Comparison of ENCODE assay signal across 27 cellular contexts in genomic region chr2:195595825-195596224, GRCh38.
DNase-seq lines count a peak whose midpoint lies in the region; ATAC-seq, FAIRE-seq and TF ChIP-seq lines count a peak whose summit lies in the region.
"Had no signal": no experiment of that assay in that cellular context is flagged by ENCODE, and none has a peak within 500 bp of the region (broad histone marks: within the 10 kb centered on the region; RNA-seq: fewer than 3 reads in every experiment).

No MANE protein-coding gene starts in this region.

- no peak overlapping the region for H3K4me3 ChIP-seq in Karpas-422 (ENCODE audit: low read length)
- H3K4me3 ChIP-seq in K562: peak overlapping the region; percentile 16; the same call in 1 of the 2 replicates
- no peak overlapping the region for H3K4me3 ChIP-seq in testis
- H3K4me3 ChIP-seq: adrenal gland, transverse colon had no signal

- H4K20me1 ChIP-seq in Karpas-422 (ENCODE audit: insufficient read depth, low read depth, low read length): no peaks in the 10 kb centered on the region
- no peaks in the 10 kb centered on the region for H4K20me1 ChIP-seq in K562 (replicated peaks; ENCODE audit: control insufficient read depth, insufficient read depth, low read length)

- TF ChIP-seq EP300 in K562 (IDR thresholded peaks at IDR 0.05; ENCODE audit: low read length): peak; percentile 85

- no peaks in the 10 kb centered on the region for H3K9me2 ChIP-seq in Karpas-422 (replicated peaks; ENCODE audit: insufficient read depth, low read length)

- 0 out of 4 replicates have a peak, but pooled peaks of 1 of the 2 experiments have one; percentile 1 for TF ChIP-seq RAD21 in K562 (CRISPR knock-in tag; conservative IDR thresholded peaks at IDR 0.05 in 1 of 2, IDR thresholded peaks at IDR 0.05 in 1 of 2)

- ATAC-seq in GM21529 (IDR thresholded peaks at IDR 0.05; ENCODE audit: unreplicated experiment): peak; percentile 58
- ATAC-seq in K562: peak; percentile 90
- no peak for ATAC-seq in HG03097 (IDR thresholded peaks at IDR 0.05; ENCODE audit: low FRiP score, unreplicated experiment)
- ATAC-seq: foreskin keratinocyte; naive thymus-derived CD8-positive, alpha-beta T cell; SK-N-SH treated with all-trans-retinoic acid at 6 μM for 48 hours; stimulated activated naive CD8-positive, alpha-beta T cell treated with anti-CD3 and anti-CD28 coated beads, Interleukin-15, Interleukin-2, amounts not matched to agents 100 U/mL and 50 U/mL, for 24 hours had no signal

- H3K4me1 ChIP-seq in Karpas-422 (ENCODE audit: low read length) (peaks cover 35% of the 10 kb centered on the region), K562 (replicated peaks in 1 of 2; ENCODE audit: control insufficient read depth in 2 of 2, insufficient read depth in 2 of 2, low read length in 2 of 2) (peaks cover 11 to 23% of the 10 kb centered on the region in 2 experiments; a peak in 4 of 5 replicates), testis (no peaks in the 10 kb centered on the region)
- H3K4me1 ChIP-seq: parathyroid adenoma had no signal

- DNase-seq in Karpas-422 (no peak), K562 (ENCODE audit: extremely low read depth in 1 of 4, low spot score in 3 of 4) (peak; percentile 51 to 92 (median 72)), testis (no peak), COR-L47 (lab: John Stamatoyannopoulos, UW) (no peak), NCI-H1694 (lab: John Stamatoyannopoulos, UW) (no peak)
- DNase-seq: activated CD4-positive, alpha-beta T cell treated with anti-CD3 and anti-CD28 coated beads, Interleukin-2, amount 10 ng/mL, durations not matched to agents 7 days and 5 days; activated CD8-positive, alpha-beta memory T cell treated with anti-CD3 and anti-CD28 coated beads, Interleukin-2, amount 50 U/mL, for 48 hours; activated effector memory CD4-positive, alpha-beta T cell treated with anti-CD3 and anti-CD28 coated beads, Interleukin-2, amount 50 U/mL, for 16 hours; adrenal gland; AML-193; cortex of kidney; foreskin keratinocyte; GF-D8; hypothalamus; islet precursor cell; naive thymus-derived CD8-positive, alpha-beta T cell; NCI-H146; NCI-H226; stimulated activated naive CD8-positive, alpha-beta T cell treated with anti-CD3 and anti-CD28 coated beads, Interleukin-15, Interleukin-2, amounts not matched to agents 100 U/mL and 50 U/mL, for 24 hours; transverse colon had no signal

- POLR2A ChIA-PET in K562 (lab: Yijun Ruan, JAX): interaction anchor here (0.6 to 1.0 kb wide), 2 partner anchors 25 to 61 kb away, joined by 3 read pairs; partner anchors contain the start of gene SLC39A10

- H2AFZ ChIP-seq in Karpas-422 (ENCODE audit: low read length) (peak overlapping the region; percentile 19; the same call in 1 of the 2 replicates), K562 (ENCODE audit: low read depth, low read length) (peak overlapping the region; percentile 96)
- H2AFZ ChIP-seq: parathyroid adenoma had no signal

- TF ChIP-seq CTCF in K562 (IDR thresholded peaks at IDR 0.05 in 2 of 3, conservative IDR thresholded peaks at IDR 0.05 in 1 of 3; ENCODE audit: insufficient read depth in 2 of 3, low read depth in 1 of 3, low read length in 3 of 3) (no peak), testis (IDR thresholded peaks at IDR 0.05) (no peak)

- no peaks in the 10 kb centered on the region for H3K9me3 ChIP-seq in Karpas-422 (ENCODE audit: low read length)
- H3K9me3 ChIP-seq in K562 (replicated peaks; ENCODE audit: control insufficient read depth, insufficient read depth, low read depth, low read length): no peaks in the 10 kb centered on the region; the same call in none of the 2 replicates
- H3K9me3 ChIP-seq in testis: no peaks in the 10 kb centered on the region
- H3K9me3 ChIP-seq: adrenal gland, transverse colon had no signal

- intact Hi-C loops in K562 (cut with micrococcal nuclease) (loop anchor here (1.0 kb wide), 1 partner anchor 62 kb away; no protein-coding TSS in a partner anchor), testis (cut with DNase I; ENCODE audit: low total_unique reads) (no loop called here)

- CTCF ChIA-PET in K562 (lab: Yijun Ruan, JAX; ENCODE audit: low intra/inter-chr PET ratio): no interaction called here

- no peaks in the 10 kb centered on the region for H3K36me3 ChIP-seq in Karpas-422 (ENCODE audit: insufficient read depth, low read length)
- H3K36me3 ChIP-seq in K562 (ENCODE audit: control insufficient read depth, insufficient read depth, low read length): no peaks in the 10 kb centered on the region
- H3K36me3 ChIP-seq in testis (ENCODE audit: low read depth, missing control alignments): no peaks in the 10 kb centered on the region
- H3K36me3 ChIP-seq: adrenal gland, transverse colon had no signal

- in situ Hi-C loops in K562 (cut with MboI): no loop called here

- H3K4me2 ChIP-seq in Karpas-422 (ENCODE audit: low read depth, low read length, poor library complexity, severe bottlenecking) (no peak overlapping the region), K562 (ENCODE audit: insufficient read depth, low read length) (peak overlapping the region; percentile 80)

- TF ChIP-seq POLR2A in K562 (conservative IDR thresholded peaks at IDR 0.05): no peak
- no peak for TF ChIP-seq POLR2A in testis (IDR thresholded peaks at IDR 0.05)

- H3K27me3 ChIP-seq in Karpas-422 (ENCODE audit: low read length) (no peaks in the 10 kb centered on the region), K562 (ENCODE audit: control insufficient read depth in 2 of 2, insufficient read depth in 2 of 2, low read length in 2 of 2) (no peaks in the 10 kb centered on the region), testis (no peaks in the 10 kb centered on the region)
- H3K27me3 ChIP-seq: adrenal gland, foreskin keratinocyte, transverse colon had no signal

- 0% methylated on average over 3 of the region's 6 CpGs for WGBS in K562 (ENCODE audit: insufficient coverage, low coverage, missing lambda C conversion rate)
- 88 to 94% methylated on average over 6 of the region's 6 CpGs for WGBS in testis, 2 donors

- H3K9ac ChIP-seq in Karpas-422 (ENCODE audit: low read length) (no peak overlapping the region), K562 (ENCODE audit: insufficient read depth in 1 of 2, low read depth in 2 of 2, low read length in 2 of 2) (peak overlapping the region; percentile 37 to 63; a peak in 3 of 4 replicates)
- H3K9ac ChIP-seq: parathyroid adenoma had no signal

- H3K27ac ChIP-seq in Karpas-422 (ENCODE audit: low read length) (no peak overlapping the region), K562 (ENCODE audit: extremely low read depth, low read depth, low read length) (peak overlapping the region; percentile 80), testis (peak overlapping the region; percentile 23 to 31)
- H3K27ac ChIP-seq: adrenal gland, foreskin keratinocyte, parathyroid adenoma, transverse colon had no signal

- FAIRE-seq in K562 (lab: Jason Lieb, UNC): peak; percentile 97
- FAIRE-seq: bronchial epithelial cell, endothelial cell of umbilical vein, RCC 7860 had no signal

- H3K79me2 ChIP-seq in Karpas-422 (ENCODE audit: low read length) (no peaks in the 10 kb centered on the region), K562 (ENCODE audit: control insufficient read depth, insufficient read depth, low read length) (no peaks in the 10 kb centered on the region)
- H3K79me2 ChIP-seq: parathyroid adenoma had no signal

- H3K9me1 ChIP-seq in K562 (ENCODE audit: control insufficient read depth, insufficient read depth, low read length): no peaks in the 10 kb centered on the region

- BruUV-seq in K562 (replicated peaks; lab: Mats Ljungman, UMichigan): no TSS peak

TF ChIP-seq in K562, 482 proteins besides CTCF, POLR2A, EP300 and RAD21 (continues in another document):
- peak; percentile 65 for TF ChIP-seq CXXC5 (CRISPR knock-in tag; IDR thresholded peaks at IDR 0.05)
- no peak for TF ChIP-seq ZNF253 (CRISPR knock-in tag; conservative IDR thresholded peaks at IDR 0.05)
- no peak for TF ChIP-seq ZNF586 (CRISPR knock-in tag; conservative IDR thresholded peaks at IDR 0.05)
- no peak for TF ChIP-seq ZHX1 (conservative IDR thresholded peaks at IDR 0.05; ENCODE audit: low read length)
- no peak for TF ChIP-seq NONO (IDR thresholded peaks at IDR 0.05; ENCODE audit: low read depth in 2 of 2, low read length in 1 of 2)
- peak; percentile 43; the same call in 1 of the 2 replicates for TF ChIP-seq CREB1 (IDR thresholded peaks at IDR 0.05)
- TF ChIP-seq CREB1 (CRISPR knock-in tag; IDR thresholded peaks at IDR 0.05): no peak
- TF ChIP-seq NCOA6 (IDR thresholded peaks at IDR 0.05): no peak
- no peak for TF ChIP-seq ARHGAP35 (IDR thresholded peaks at IDR 0.05; ENCODE audit: partially characterized antibody)
- no peak for TF ChIP-seq ZNF431 (CRISPR knock-in tag; IDR thresholded peaks at IDR 0.05)
- peak in 1 of 2 experiments; percentile 48; a peak in 1 of 3 replicates for TF ChIP-seq CBX3 (IDR thresholded peaks at IDR 0.05; ENCODE audit: borderline replicate concordance in 1 of 2, low read length in 2 of 2)
- peak; percentile 90 for TF ChIP-seq SPI1 (IDR thresholded peaks at IDR 0.05; ENCODE audit: borderline replicate concordance, low read depth, low read length)
- 0 out of 2 replicates have a peak, but pooled peaks have one; percentile 47 for TF ChIP-seq ZNF766 (CRISPR knock-in tag; conservative IDR thresholded peaks at IDR 0.05)
- TF ChIP-seq MAFK (IDR thresholded peaks at IDR 0.05; ENCODE audit: low read length): no peak
- no peak for TF ChIP-seq ESRRA (IDR thresholded peaks at IDR 0.05; ENCODE audit: borderline replicate concordance, low read depth)
- TF ChIP-seq HIVEP1 (CRISPR knock-in tag; IDR thresholded peaks at IDR 0.05): no peak
- TF ChIP-seq BRCA1 (IDR thresholded peaks at IDR 0.05): no peak
- no peak for TF ChIP-seq BRCA1 (CRISPR knock-in tag; IDR thresholded peaks at IDR 0.05)
- TF ChIP-seq C11orf30 (IDR thresholded peaks at IDR 0.05; ENCODE audit: low read depth): no peak

Comparison
In these comparisons a context has a peak if more than half of its experiments do, and no peak if none do; other contexts are left out.
1. DNase-seq: peak in K562 (4 of 4); none in Karpas-422 (single experiment), testis (single experiment), COR-L47 (single experiment) and NCI-H1694 (single experiment).